ENCODE assay signal across 8 cellular contexts in the genomic region with DNA sequence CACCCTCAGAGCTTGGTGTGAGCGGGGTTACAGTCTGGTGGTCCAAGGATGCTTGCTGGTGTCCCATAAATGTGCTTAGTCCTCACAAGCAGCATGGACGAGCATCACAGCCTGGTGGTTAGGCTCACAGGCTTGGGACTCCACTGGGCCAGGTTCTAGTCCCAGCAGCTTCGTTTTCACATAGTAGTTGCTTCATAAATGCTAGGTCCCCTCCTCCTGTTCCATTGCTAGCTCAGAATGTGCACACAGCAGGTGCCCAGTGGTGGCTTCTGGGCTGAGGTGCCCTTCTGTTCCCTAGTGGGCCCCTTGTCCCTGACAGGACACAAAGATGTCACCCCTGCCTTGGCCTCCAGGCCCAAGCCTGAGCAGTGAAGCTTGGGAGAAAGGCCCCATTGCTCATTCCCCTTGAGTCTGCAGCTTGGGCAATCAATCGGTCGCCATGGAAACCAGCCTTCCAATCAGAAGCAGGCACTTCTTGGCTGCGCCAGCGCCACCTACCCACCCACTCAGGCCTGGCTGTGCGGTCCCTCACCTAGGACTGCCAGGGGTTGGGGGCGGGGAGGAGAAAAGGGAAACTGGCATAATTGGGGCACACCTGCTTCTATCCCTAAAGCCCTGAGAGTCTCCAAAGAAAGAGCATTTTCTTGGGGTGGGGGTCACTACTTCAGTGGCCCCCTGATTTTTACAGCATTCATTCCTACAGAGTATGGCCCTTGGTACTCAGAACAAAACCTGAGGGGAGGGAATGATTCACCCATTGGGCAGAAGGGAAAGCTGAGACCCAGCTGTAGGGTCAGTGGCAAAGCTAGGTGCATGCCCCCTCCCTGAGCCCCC. TPM values are rescaled to one million over a fixed set of nuclear protein-coding genes. Genes with fewer than 3 reads are reported as not detected.
A peak's percentile ranks its signal among the peaks of the same experiment; 100 is the strongest.
DNase-seq lines count a peak whose midpoint lies in the region; ATAC-seq and TF ChIP-seq lines count a peak whose summit lies in the region.

No MANE protein-coding gene starts in this region.

- CTCF ChIA-PET in activated B cell treated with CpG ODN at 0.5 μM for 24 hours (lab: Charles Lee) = no interaction called here

- no peak overlapping the region for H3K4me3 Mint-ChIP-seq in activated B cell treated with CpG ODN at 0.5 μM for 24 hours

- H3K9me3 Mint-ChIP-seq in activated B cell treated with CpG ODN at 0.5 μM for 24 hours = no peaks in the 10 kb centered on the region

- POLR2A ChIA-PET in activated B cell treated with CpG ODN at 0.5 μM for 24 hours (lab: Charles Lee) = no interaction called here

- ATAC-seq in activated B cell treated with CpG ODN at 0.5 μM for 24 hours (ENCODE audit: low read depth) (peak; percentile 71), HG03469 (IDR thresholded peaks at IDR 0.05; ENCODE audit: unreplicated experiment) (no peak)

- peak; percentile 57 to 64 for DNase-seq in stimulated activated CD4-positive, alpha-beta T cell treated with anti-CD3 and anti-CD28 coated beads, Interleukin-15, amount 100 ng/mL, for 48 hours (ENCODE audit: low read depth in 2 of 2)
- no peak for DNase-seq in stimulated activated CD4-positive, alpha-beta T cell treated with anti-CD3 and anti-CD28 coated beads, Interleukin-4, amount 100 ng/mL, for 1 hour
- DNase-seq in NCI-H1930 (lab: John Stamatoyannopoulos, UW) (peak; percentile 63 to 69), activated B cell treated with CpG ODN at 0.5 μM for 24 hours (no peak), head of caudate nucleus (peak; percentile 65 to 96 (median 84)), stromal cell of bone marrow (ENCODE audit: low read depth) (peak; percentile 57), CD1c-positive myeloid dendritic cell (ENCODE audit: extremely low spot score) (no peak)

- no peaks in the 10 kb centered on the region for H3K36me3 Mint-ChIP-seq in activated B cell treated with CpG ODN at 0.5 μM for 24 hours (ENCODE audit: low read depth)

- peaks cover 60% of the 10 kb centered on the region for H3K27me3 Mint-ChIP-seq in activated B cell treated with CpG ODN at 0.5 μM for 24 hours

- TF ChIP-seq CTCF in activated B cell treated with CpG ODN at 0.5 μM for 24 hours (IDR thresholded peaks at IDR 0.05) = no peak

- peak overlapping the region; percentile 46 for H3K27ac Mint-ChIP-seq in activated B cell treated with CpG ODN at 0.5 μM for 24 hours

- H3K4me1 Mint-ChIP-seq in activated B cell treated with CpG ODN at 0.5 μM for 24 hours = peaks cover 12% of the 10 kb centered on the region

- intact Hi-C loops in activated B cell treated with CpG ODN at 0.5 μM for 24 hours (cut with micrococcal nuclease) (no loop called here), head of caudate nucleus (cut with DNase I) (no loop called here)

RNA-seq across cellular contexts. Expression of gene CYTH4, which starts 48.1 kb away (rescaled TPM):
- 37.2 and 40.3 TPM in 2 replicates for total RNA-seq in activated B cell treated with CpG ODN at 0.5 μM for 24 hours

Comparison
In these comparisons a context has a peak if more than half of its experiments do, and no peak if none do; other contexts are left out.
1. DNase-seq: peak in stimulated activated CD4-positive, alpha-beta T cell treated with anti-CD3 and anti-CD28 coated beads, Interleukin-15, amount 100 ng/mL, for 48 hours (2 of 2), NCI-H1930 (2 of 2), head of caudate nucleus (42 of 42) and stromal cell of bone marrow (single experiment); none in stimulated activated CD4-positive, alpha-beta T cell treated with anti-CD3 and anti-CD28 coated beads, Interleukin-4, amount 100 ng/mL, for 1 hour (single experiment), activated B cell treated with CpG ODN at 0.5 μM for 24 hours (single experiment) and CD1c-positive myeloid dendritic cell (single experiment).